Comparison of ENCODE assay signal across 27 cellular contexts in the genomic region with DNA sequence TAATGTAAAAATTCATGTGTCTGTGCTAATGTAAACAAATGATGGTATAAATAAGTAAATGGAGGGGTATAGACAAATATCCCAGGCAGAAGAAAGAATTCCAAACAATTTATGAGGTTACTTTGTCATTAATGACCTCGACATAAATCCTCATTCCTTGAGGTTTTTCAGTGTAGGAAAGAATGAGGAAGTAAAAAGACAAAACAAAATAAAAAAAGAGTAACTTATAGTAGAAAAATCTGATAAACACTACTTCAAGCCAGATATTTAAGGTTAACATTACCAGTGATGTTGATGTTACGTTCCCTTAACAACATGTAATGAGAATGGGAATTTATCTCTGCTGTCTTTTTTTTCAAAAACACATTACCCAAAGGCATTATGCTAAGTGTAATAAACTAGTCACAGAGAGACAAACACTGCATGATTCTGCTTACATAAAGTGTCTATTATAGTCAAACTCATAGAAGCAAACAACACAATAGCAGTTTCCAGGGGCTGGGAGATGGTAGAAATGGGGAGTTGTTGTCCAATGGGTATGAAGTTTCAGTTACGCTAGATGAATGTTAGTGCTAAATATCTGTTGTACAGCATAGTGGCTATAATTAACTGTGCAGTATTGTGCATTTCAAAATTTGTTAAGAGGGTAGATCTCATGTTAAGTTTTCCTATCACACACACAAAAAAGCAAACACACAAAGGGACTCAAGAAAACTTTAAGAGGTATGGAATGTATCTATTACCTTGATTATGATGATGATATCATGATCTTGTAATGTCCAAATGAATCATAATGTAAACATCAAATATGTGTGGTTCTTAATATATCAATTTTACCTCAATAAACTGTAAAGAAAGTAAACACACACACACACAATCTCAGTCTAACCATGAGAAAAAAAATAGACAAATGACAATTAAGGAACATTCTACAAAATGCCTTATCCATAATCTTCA.
DNase-seq lines count a peak whose midpoint lies in the region; ATAC-seq and TF ChIP-seq lines count a peak whose summit lies in the region.
"Had no signal": no experiment of that assay in that cellular context is flagged by ENCODE, and none has a peak within 500 bp of the region (broad histone marks: within the 10 kb centered on the region; RNA-seq: fewer than 3 reads in every experiment).

No MANE protein-coding gene starts in this region.

- TF ChIP-seq CTCF in epithelial cell of esophagus (IDR thresholded peaks at IDR 0.05; ENCODE audit: insufficient read depth, low read depth, low read length, missing control alignments) (no peak), mesothelial cell of epicardium (IDR thresholded peaks at IDR 0.05; ENCODE audit: unreplicated experiment) (no peak), vagina (IDR thresholded peaks at IDR 0.05) (no peak)

- no peaks in the 10 kb centered on the region for H3K4me1 ChIP-seq in vagina
- H3K4me1 ChIP-seq: parathyroid adenoma, right lobe of liver, stomach, tibial nerve had no signal

- TF ChIP-seq POLR2A in vagina (IDR thresholded peaks at IDR 0.05): no peak

- DNase-seq in ELR (ENCODE audit: low read depth): peak; percentile 68
- peak; percentile 19 for DNase-seq in LoVo (ENCODE audit: low spot score)
- peak; percentile 25 for DNase-seq in epithelial cell of esophagus (ENCODE audit: low read depth)
- no peak for DNase-seq in mesothelial cell of epicardium (ENCODE audit: low spot score in 2 of 2, unreplicated experiment in 2 of 2)
- DNase-seq in vagina (ENCODE audit: extremely low spot score in 2 of 2): no peak
- no peak for DNase-seq in effector CD8-positive, alpha-beta T cell (lab: John Stamatoyannopoulos, UW)
- no peak for DNase-seq in DMS79 treated with DMSO at 0.1 percent for 48 hours (lab: John Stamatoyannopoulos, UW)
- DNase-seq: activated CD4-positive, alpha-beta T cell treated with anti-CD3 and anti-CD28 coated beads for 48 hours; activated naive CD4-positive, alpha-beta T cell treated with anti-CD3 and anti-CD28 coated beads, Interleukin-2, amount 50 U/mL, for 16 hours; anterior cingulate cortex; BE2C; COR-L47; DND-41; effector CD4-positive, alpha-beta T cell; head of caudate nucleus; NCI-H1694 treated with DMSO at 0.1 percent for 48 hours; NCI-H2227 treated with DMSO at 0.1 percent for 48 hours; NCI-H774; right lobe of liver; stomach had no signal

- peaks cover 8% of the 10 kb centered on the region for H3K36me3 Mint-ChIP-seq in mesothelial cell of epicardium

- no peak overlapping the region for H3K27ac ChIP-seq in vagina
- H3K27ac ChIP-seq: parathyroid adenoma, right lobe of liver, stomach, tibial nerve had no signal

- peaks cover 18% of the 10 kb centered on the region for H3K9me3 Mint-ChIP-seq in mesothelial cell of epicardium
- H3K9me3 Mint-ChIP-seq: GM23338, nephron had no signal

- H3K4me3 Mint-ChIP-seq in mesothelial cell of epicardium: no peak overlapping the region
- H3K4me3 Mint-ChIP-seq: GM23338; nephron; T-helper 1 cell treated with Interleukin-12 subunit alpha and Interleukin-12 subunit beta and Interleukin-4 antibody, amounts not matched to agents 30 μg/mL and 1 μg/mL, for 36 hours had no signal

- H3K9me3 ChIP-seq in vagina: no peaks in the 10 kb centered on the region
- H3K9me3 ChIP-seq: BE2C, right lobe of liver, tibial nerve had no signal

- H3K4me3 ChIP-seq in epithelial cell of esophagus (ENCODE audit: low read length) (no peak overlapping the region), vagina (no peak overlapping the region)
- H3K4me3 ChIP-seq: GM23338, right lobe of liver, stomach, tibial nerve had no signal

- H3K27me3 ChIP-seq in vagina: no peaks in the 10 kb centered on the region
- H3K27me3 ChIP-seq: BE2C, right lobe of liver, stomach, tibial nerve had no signal

- intact Hi-C loops in vagina (cut with DNase I): no loop called here

- peak overlapping the region; percentile 91 for H3K27ac Mint-ChIP-seq in mesothelial cell of epicardium
- H3K27ac Mint-ChIP-seq: GM23338; nephron; T-helper 1 cell treated with Interleukin-12 subunit alpha and Interleukin-12 subunit beta and Interleukin-4 antibody, amounts not matched to agents 30 μg/mL and 1 μg/mL, for 36 hours had no signal

- ATAC-seq in HG02678 (IDR thresholded peaks at IDR 0.05; ENCODE audit: unreplicated experiment): no peak
- ATAC-seq: GM23338, left lobe of liver, right lobe of liver had no signal

- H3K27me3 Mint-ChIP-seq in mesothelial cell of epicardium (ENCODE audit: low read depth): no peaks in the 10 kb centered on the region

- peaks cover 18% of the 10 kb centered on the region for H3K4me1 Mint-ChIP-seq in mesothelial cell of epicardium
- H3K4me1 Mint-ChIP-seq: GM23338, nephron had no signal

- H3K36me3 ChIP-seq in vagina: no peaks in the 10 kb centered on the region
- H3K36me3 ChIP-seq: BE2C, right lobe of liver, stomach, tibial nerve had no signal

Comparison
In these comparisons a context has a peak if more than half of its experiments do, and no peak if none do; other contexts are left out.
1. DNase-seq: peak in ELR (single experiment), LoVo (single experiment) and epithelial cell of esophagus (single experiment); none in mesothelial cell of epicardium (0 of 2), vagina (0 of 2), effector CD8-positive, alpha-beta T cell (single experiment) and DMS79 treated with DMSO at 0.1 percent for 48 hours (single experiment).